Comparison of ENCODE assay signal across 11 cellular contexts in genomic region chr7:107746006-107746405, GRCh38. TPM values are rescaled to one million over a fixed set of nuclear protein-coding genes. Genes with fewer than 3 reads are reported as not detected.
DNase-seq lines count a peak whose midpoint lies in the region; ATAC-seq, FAIRE-seq and TF ChIP-seq lines count a peak whose summit lies in the region.
"Had no signal": no experiment of that assay in that cellular context is flagged by ENCODE, and none has a peak within 500 bp of the region (broad histone marks: within the 10 kb centered on the region; RNA-seq: fewer than 3 reads in every experiment).

No MANE protein-coding gene starts in this region.

- no peak overlapping the region for H2AFZ ChIP-seq in HCT116 (ENCODE audit: low read depth, low read length, poor library complexity, severe bottlenecking)
- H2AFZ ChIP-seq in keratinocyte (ENCODE audit: control insufficient read depth, low read length), result no peak overlapping the region

- H3K79me2 ChIP-seq in HCT116 (ENCODE audit: insufficient read depth, low read length) (peaks cover 70% of the 10 kb centered on the region), keratinocyte (ENCODE audit: control insufficient read depth, insufficient read depth, low read length) (peaks cover 56% of the 10 kb centered on the region)

- H3K4me2 ChIP-seq in HCT116 (ENCODE audit: low read length), result peak overlapping the region; percentile 90
- peak overlapping the region; percentile 90 for H3K4me2 ChIP-seq in keratinocyte (ENCODE audit: control insufficient read depth, extremely low read depth, insufficient read depth, low read depth, low read length)

- no peak overlapping the region for H3K27ac ChIP-seq in HCT116 (ENCODE audit: low read depth, low read length)
- no peak overlapping the region for H3K27ac ChIP-seq in keratinocyte (ENCODE audit: control insufficient read depth, insufficient read depth, low read length)

- H3K9me2 ChIP-seq in HCT116 (ENCODE audit: insufficient read depth), result no peaks in the 10 kb centered on the region

- dilution Hi-C loops in keratinocyte (cut with MboI; ENCODE audit: extremely low pct_ligation_motif_present, low sequenced_read_pairs), result no loop called here

- peaks cover 3 to 12% of the 10 kb centered on the region in 2 experiments; a peak in 2 of 4 replicates for H3K36me3 ChIP-seq in HCT116 (ENCODE audit: control insufficient read depth in 1 of 2, insufficient read depth in 2 of 2, low read length in 2 of 2)
- peaks cover 2 to 5% of the 10 kb centered on the region in 2 experiments for H3K36me3 ChIP-seq in keratinocyte (ENCODE audit: control insufficient read depth in 2 of 2, extremely low read depth in 1 of 2, insufficient read depth in 2 of 2, low read length in 2 of 2)

- peak overlapping the region; percentile 69 to 99 for H3K27ac Mint-ChIP-seq in activated naive CD4-positive, alpha-beta T cell treated with anti-CD3 and anti-CD28 coated beads, Interleukin-2, amount 50 U/mL, for 72 hours

- no TSS peak for BruUV-seq in HCT116 (replicated peaks; lab: Mats Ljungman, UMichigan)

- peak; percentile 16 for DNase-seq in AG08396 (ENCODE audit: low spot score)
- no peak for DNase-seq in HCT116 (ENCODE audit: low read depth, low spot score)
- no peak for DNase-seq in activated naive CD4-positive, alpha-beta T cell treated with anti-CD3 and anti-CD28 coated beads, Interleukin-2, amount 50 U/mL, for 72 hours (ENCODE audit: low spot score in 2 of 2)
- DNase-seq in keratinocyte (ENCODE audit: low read depth, low spot score), result no peak
- no peak for DNase-seq in NCI-H446 treated with DMSO at 0.1 percent for 48 hours (lab: John Stamatoyannopoulos, UW)
- DNase-seq: DMS79 treated with DMSO at 0.1 percent for 48 hours, NCI-H226 had no signal

- TF ChIP-seq CTCF in HCT116 (IDR thresholded peaks at IDR 0.05 in 2 of 3, conservative IDR thresholded peaks at IDR 0.05 in 1 of 3; ENCODE audit: borderline replicate concordance in 1 of 3, insufficient read depth in 1 of 3, low read depth in 2 of 3, low read length in 2 of 3) (no peak), keratinocyte (optimal IDR thresholded peaks at IDR 0.05 in 1 of 3, IDR thresholded peaks at IDR 0.05 in 1 of 3, conservative IDR thresholded peaks at IDR 0.05 in 1 of 3; ENCODE audit: extremely low read depth in 1 of 3, insufficient read depth in 2 of 3, low read length in 3 of 3) (no peak)

- peaks cover 21% of the 10 kb centered on the region; the same call in 1 of the 2 replicates for H4K20me1 ChIP-seq in HCT116 (ENCODE audit: insufficient read depth)
- H4K20me1 ChIP-seq in keratinocyte (ENCODE audit: control insufficient read depth, extremely low read depth, insufficient read depth, low read length), result peaks cover 4% of the 10 kb centered on the region

- H3K9me1 ChIP-seq in keratinocyte (ENCODE audit: control insufficient read depth, extremely low read depth, insufficient read depth, low read length), result no peaks in the 10 kb centered on the region

- POLR2A ChIA-PET in HCT116 (lab: Charles Lee), result no interaction called here

- H3K9me3 ChIP-seq in HCT116 (ENCODE audit: control insufficient read depth in 1 of 2, insufficient read depth in 1 of 2, low read depth in 1 of 2, low read length in 2 of 2) (no peaks in the 10 kb centered on the region), keratinocyte (ENCODE audit: control insufficient read depth, low read depth, low read length) (no peaks in the 10 kb centered on the region)

- TF ChIP-seq RAD21 in HCT116 (IDR thresholded peaks at IDR 0.05; ENCODE audit: low read depth), result no peak

- H3K27me3 ChIP-seq in HCT116 (ENCODE audit: insufficient read depth, low read length) (no peaks in the 10 kb centered on the region), keratinocyte (ENCODE audit: control insufficient read depth, extremely low read depth, insufficient read depth, low read length) (no peaks in the 10 kb centered on the region)

- H3K9ac ChIP-seq in HCT116 (ENCODE audit: low read length) (no peak overlapping the region), keratinocyte (ENCODE audit: control insufficient read depth, extremely low read depth, insufficient read depth, low read length) (no peak overlapping the region)

- no peak for FAIRE-seq in keratinocyte (lab: Jason Lieb, UNC)

- H3K36me3 Mint-ChIP-seq in activated naive CD4-positive, alpha-beta T cell treated with anti-CD3 and anti-CD28 coated beads, Interleukin-2, amount 50 U/mL, for 72 hours, result peaks cover 23 to 24% of the 10 kb centered on the region in 2 donors

- ATAC-seq in HCT116 (no peak), GM21723 (IDR thresholded peaks at IDR 0.05; ENCODE audit: unreplicated experiment) (no peak), GM19397 (IDR thresholded peaks at IDR 0.05; ENCODE audit: unreplicated experiment) (no peak), GM19467 (IDR thresholded peaks at IDR 0.05; ENCODE audit: unreplicated experiment) (no peak)
- no peak for ATAC-seq in activated naive CD4-positive, alpha-beta T cell treated with anti-CD3 and anti-CD28 coated beads, Interleukin-2, amount 50 U/mL, for 72 hours

- no peaks in the 10 kb centered on the region for H3K9me3 Mint-ChIP-seq in activated naive CD4-positive, alpha-beta T cell treated with anti-CD3 and anti-CD28 coated beads, Interleukin-2, amount 50 U/mL, for 72 hours

- CTCF ChIA-PET in HCT116 (lab: Charles Lee), result no interaction called here

- H3K4me3 ChIP-seq in HCT116 (replicated peaks in 1 of 2; ENCODE audit: low read depth in 1 of 2, low read length in 2 of 2) (no peak overlapping the region), keratinocyte (ENCODE audit: control insufficient read depth in 2 of 3, extremely low read depth in 1 of 3, insufficient read depth in 2 of 3, low read depth in 1 of 3, low read length in 3 of 3) (no peak overlapping the region)

- RAD21 ChIA-PET in HCT116 (lab: Charles Lee; ENCODE audit: low non-redundant PET in 1 of 2, low total read pairs in 2 of 2, uncharacterized antibody in 2 of 2, unreplicated experiment in 2 of 2), result no interaction called here

- intact Hi-C loops in HCT116 (cut with micrococcal nuclease), result no loop called here

- H3K4me1 ChIP-seq in HCT116 (ENCODE audit: control insufficient read depth in 1 of 2, insufficient read depth in 2 of 2, low read length in 2 of 2) (peaks cover 15 to 22% of the 10 kb centered on the region in 2 experiments), keratinocyte (ENCODE audit: control insufficient read depth, extremely low read depth, insufficient read depth, low read length) (peaks cover 21% of the 10 kb centered on the region)

- no peak for TF ChIP-seq POLR2A in HCT116 (IDR thresholded peaks at IDR 0.05; ENCODE audit: borderline replicate concordance, extremely low read depth, insufficient read depth, insufficient read length)

TF ChIP-seq in HCT116, 20 proteins besides CTCF, POLR2A, EP300 and RAD21 (continues in another document):
- TF ChIP-seq TCF7L2 (IDR thresholded peaks at IDR 0.05; ENCODE audit: borderline replicate concordance, extremely low read depth, insufficient read depth, insufficient read length) (no peak), ZFX (IDR thresholded peaks at IDR 0.05) (no peak), POLR2AphosphoS5 (IDR thresholded peaks at IDR 0.05; ENCODE audit: low read depth, low read length) (no peak), EZH2phosphoT487 (IDR thresholded peaks at IDR 0.05; ENCODE audit: borderline replicate concordance) (no peak)
- TF ChIP-seq, protein P1, sequence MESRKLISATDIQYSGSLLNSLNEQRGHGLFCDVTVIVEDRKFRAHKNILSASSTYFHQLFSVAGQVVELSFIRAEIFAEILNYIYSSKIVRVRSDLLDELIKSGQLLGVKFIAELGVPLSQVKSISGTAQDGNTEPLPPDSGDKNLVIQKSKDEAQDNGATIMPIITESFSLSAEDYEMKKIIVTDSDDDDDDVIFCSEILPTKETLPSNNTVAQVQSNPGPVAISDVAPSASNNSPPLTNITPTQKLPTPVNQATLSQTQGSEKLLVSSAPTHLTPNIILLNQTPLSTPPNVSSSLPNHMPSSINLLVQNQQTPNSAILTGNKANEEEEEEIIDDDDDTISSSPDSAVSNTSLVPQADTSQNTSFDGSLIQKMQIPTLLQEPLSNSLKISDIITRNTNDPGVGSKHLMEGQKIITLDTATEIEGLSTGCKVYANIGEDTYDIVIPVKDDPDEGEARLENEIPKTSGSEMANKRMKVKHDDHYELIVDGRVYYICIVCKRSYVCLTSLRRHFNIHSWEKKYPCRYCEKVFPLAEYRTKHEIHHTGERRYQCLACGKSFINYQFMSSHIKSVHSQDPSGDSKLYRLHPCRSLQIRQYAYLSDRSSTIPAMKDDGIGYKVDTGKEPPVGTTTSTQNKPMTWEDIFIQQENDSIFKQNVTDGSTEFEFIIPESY (IDR thresholded peaks at IDR 0.05; ENCODE audit: extremely low read depth, insufficient replicate concordance, low read length), result no peak

RNA-seq across cellular contexts. Expression of gene CBLL1, which starts 2.1 kb away (rescaled TPM):
- 35.0 TPM for total RNA-seq in HCT116 (2021; ENCODE audit: unreplicated experiment)
- polyA plus RNA-seq in HCT116 (2012), result 19.0 and 27.5 TPM in 2 replicates
- total RNA-seq in activated naive CD4-positive, alpha-beta T cell treated with anti-CD3 and anti-CD28 coated beads, Interleukin-2, amount 50 U/mL, for 72 hours, result 10 to 100 TPM; 36.8 to 48.9 TPM
- polyA plus RNA-seq in keratinocyte, result 9.1 to 27.8 TPM (median 15.3 TPM) in 3 replicates
- polyA plus RNA-seq in keratinocyte (2011; ENCODE audit: low read depth), result 41.9 TPM
- polyA plus RNA-seq in keratinocyte (2011; cell fraction: cytosol; rRNA removed), result 11.5 and 17.2 TPM in 2 replicates
- polyA plus RNA-seq in keratinocyte (2011; cell fraction: nucleus; rRNA removed), result 21.6 and 26.2 TPM in 2 replicates
- 21.0 and 23.9 TPM in 2 replicates for polyA plus RNA-seq in keratinocyte (2012; ENCODE audit: low replicate concordance)
- 12.7 to 14.5 TPM (median 13.1 TPM) in 3 replicates for polyA minus RNA-seq in keratinocyte
- polyA minus RNA-seq in keratinocyte (2011; cell fraction: cytosol; rRNA and poly(A)+ RNA removed), result 14.6 TPM
- 9.0 and 15.1 TPM in 2 replicates for polyA minus RNA-seq in keratinocyte (2011; cell fraction: nucleus; rRNA and poly(A)+ RNA removed)

RNA-seq across cellular contexts. Expression of gene SLC26A3, which starts 57.0 kb away (rescaled TPM):
- 0.54 TPM for total RNA-seq in HCT116 (2021; ENCODE audit: unreplicated experiment)
- polyA plus RNA-seq in HCT116 (2012), result not detected in 2 replicates
- total RNA-seq in activated naive CD4-positive, alpha-beta T cell treated with anti-CD3 and anti-CD28 coated beads, Interleukin-2, amount 50 U/mL, for 72 hours, result not detected
- polyA plus RNA-seq in keratinocyte, result not detected in 3 replicates
- polyA plus RNA-seq in keratinocyte (2011; ENCODE audit: low read depth), result not detected
- not detected in 2 replicates for polyA plus RNA-seq in keratinocyte (2011; cell fraction: cytosol; rRNA removed)
- not detected in 2 replicates for polyA plus RNA-seq in keratinocyte (2011; cell fraction: nucleus; rRNA removed)
- not detected in 2 replicates for polyA plus RNA-seq in keratinocyte (2012; ENCODE audit: low replicate concordance)
- polyA minus RNA-seq in keratinocyte, result not detected in 3 replicates
- not detected for polyA minus RNA-seq in keratinocyte (2011; cell fraction: cytosol; rRNA and poly(A)+ RNA removed)
- polyA minus RNA-seq in keratinocyte (2011; cell fraction: nucleus; rRNA and poly(A)+ RNA removed), result not detected in 2 replicates
- total RNA-seq: kidney epithelial cell had no signal
